8 cellular contexts compared by ENCODE assay signal in genomic region chr14:95265106-95266094, GRCh38. TPM values are rescaled to one million over a fixed set of nuclear protein-coding genes. Genes with fewer than 3 reads are reported as not detected.
DNase-seq lines count a peak whose midpoint lies in the region; ATAC-seq, FAIRE-seq and TF ChIP-seq lines count a peak whose summit lies in the region.

No MANE protein-coding gene starts in this region.

- no peak for FAIRE-seq in frontal cortex (lab: Jason Lieb, UNC)

- H3K27ac ChIP-seq in gastrocnemius medialis, result peak overlapping the region; percentile 13 to 52 (median 42)

- no peak for TF ChIP-seq POLR2A in gastrocnemius medialis (IDR thresholded peaks at IDR 0.05)

- DNase-seq in BE2C, result peak; percentile 24
- peak; percentile 97 for DNase-seq in NCI-H2171 treated with DMSO at 0.1 percent for 48 hours (lab: John Stamatoyannopoulos, UW)
- peak; percentile 7 for DNase-seq in activated T-cell treated with anti-CD3 and anti-CD28 coated beads for 4 hours
- DNase-seq in germinal center (ENCODE audit: low spot score), result peak; percentile 56
- DNase-seq in gastrocnemius medialis, result peak; percentile 12 to 43
- DNase-seq in frontal cortex (ENCODE audit: low spot score in 2 of 2), result no peak

- peak; percentile 93 for ATAC-seq in GM18873 (IDR thresholded peaks at IDR 0.05; ENCODE audit: low FRiP score, unreplicated experiment)
- ATAC-seq in HG03095 (IDR thresholded peaks at IDR 0.05; ENCODE audit: unreplicated experiment), result peak; percentile 87
- ATAC-seq in gastrocnemius medialis, result peak; percentile 72 to 78

- in situ Hi-C loops in gastrocnemius medialis (cut with MboI; ENCODE audit: low sequenced_read_pairs in 4 of 4), result no loop called here

- TF ChIP-seq CTCF in BE2C (IDR thresholded peaks at IDR 0.05; ENCODE audit: low read depth, low read length), result no peak
- TF ChIP-seq CTCF in gastrocnemius medialis (IDR thresholded peaks at IDR 0.05 in 4 of 5, conservative IDR thresholded peaks at IDR 0.05 in 1 of 5), result no peak

- intact Hi-C loops in gastrocnemius medialis (cut with DNase I; ENCODE audit: low total_unique reads), result no loop called here

- H3K4me1 ChIP-seq in BE2C (peaks cover 7% of the 10 kb centered on the region), gastrocnemius medialis (peaks cover 22 to 25% of the 10 kb centered on the region in 2 donors)

- H3K9me3 ChIP-seq in BE2C, result no peaks in the 10 kb centered on the region
- no peaks in the 10 kb centered on the region for H3K9me3 ChIP-seq in gastrocnemius medialis

- H3K27me3 ChIP-seq in BE2C (no peaks in the 10 kb centered on the region), gastrocnemius medialis (no peaks in the 10 kb centered on the region)

- H3K4me3 ChIP-seq in BE2C (ENCODE audit: low read depth, low read length) (no peak overlapping the region), gastrocnemius medialis (peak overlapping the region in 1 of 4 donors; percentile 9)

- H3K36me3 ChIP-seq in BE2C (no peaks in the 10 kb centered on the region), gastrocnemius medialis (no peaks in the 10 kb centered on the region)

RNA-seq across cellular contexts. Expression of gene CLMN, which starts 54.3 kb away (rescaled TPM):
- 3.2 TPM for polyA plus RNA-seq in BE2C (2012; ENCODE audit: insufficient read depth, insufficient read length, low read depth)
- 1 to 10 TPM; 3.8 to 8.8 (median 5.8) TPM for total RNA-seq in gastrocnemius medialis
- 0.82 TPM for total RNA-seq in frontal cortex

Comparison
In these comparisons a context has a peak if more than half of its experiments do, and no peak if none do; other contexts are left out.
1. DNase-seq: peak in BE2C (single experiment), NCI-H2171 treated with DMSO at 0.1 percent for 48 hours (single experiment), activated T-cell treated with anti-CD3 and anti-CD28 coated beads for 4 hours (single experiment), germinal center (single experiment) and gastrocnemius medialis (2 of 2); none in frontal cortex (0 of 2).
2. Peak in every context shown above with its lines, with median percentiles within 50 percentile points of each other: ATAC-seq.